In the genomic region with DNA sequence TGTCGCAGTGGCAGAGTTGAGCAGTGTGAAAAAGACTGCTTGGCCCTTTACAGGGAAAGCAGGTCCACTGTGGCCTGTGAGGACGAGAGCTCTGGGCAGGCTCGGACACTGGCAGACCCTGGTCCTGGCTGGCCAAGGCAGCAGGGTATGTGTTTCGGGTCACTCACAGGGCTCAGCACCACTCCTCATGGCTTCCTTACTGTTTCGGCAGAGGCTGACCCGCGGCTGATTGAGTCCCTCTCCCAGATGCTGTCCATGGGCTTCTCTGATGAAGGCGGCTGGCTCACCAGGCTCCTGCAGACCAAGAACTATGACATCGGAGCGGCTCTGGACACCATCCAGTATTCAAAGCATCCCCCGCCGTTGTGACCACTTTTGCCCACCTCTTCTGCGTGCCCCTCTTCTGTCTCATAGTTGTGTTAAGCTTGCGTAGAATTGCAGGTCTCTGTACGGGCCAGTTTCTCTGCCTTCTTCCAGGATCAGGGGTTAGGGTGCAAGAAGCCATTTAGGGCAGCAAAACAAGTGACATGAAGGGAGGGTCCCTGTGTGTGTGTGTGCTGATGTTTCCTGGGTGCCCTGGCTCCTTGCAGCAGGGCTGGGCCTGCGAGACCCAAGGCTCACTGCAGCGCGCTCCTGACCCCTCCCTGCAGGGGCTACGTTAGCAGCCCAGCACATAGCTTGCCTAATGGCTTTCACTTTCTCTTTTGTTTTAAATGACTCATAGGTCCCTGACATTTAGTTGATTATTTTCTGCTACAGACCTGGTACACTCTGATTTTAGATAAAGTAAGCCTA, we compare ENCODE assay signal across 8 cellular contexts. TPM values are rescaled to one million over a fixed set of nuclear protein-coding genes. Genes with fewer than 3 reads are reported as not detected.
DNase-seq lines count a peak whose midpoint lies in the region; ATAC-seq and TF ChIP-seq lines count a peak whose summit lies in the region.

No MANE protein-coding gene starts in this region.

- peaks cover 0 to 2% (median 0%) of the 10 kb centered on the region in 3 donors for H3K27me3 Mint-ChIP-seq in CD14-positive monocyte (ENCODE audit: low read depth in 3 of 3)
- H3K27me3 Mint-ChIP-seq in activated CD8-positive, alpha-beta T cell treated with anti-CD3 and anti-CD28 coated beads for 36 hours = no peaks in the 10 kb centered on the region

- no peak overlapping the region for H3K4me3 Mint-ChIP-seq in CD14-positive monocyte
- H3K4me3 Mint-ChIP-seq in activated CD8-positive, alpha-beta T cell treated with anti-CD3 and anti-CD28 coated beads for 36 hours = no peak overlapping the region

- H3K4me1 Mint-ChIP-seq in CD14-positive monocyte = peaks cover 13% of the 10 kb centered on the region
- H3K4me1 Mint-ChIP-seq in activated CD8-positive, alpha-beta T cell treated with anti-CD3 and anti-CD28 coated beads for 36 hours (ENCODE audit: low read depth) = peaks cover 21% of the 10 kb centered on the region

- H3K36me3 Mint-ChIP-seq in CD14-positive monocyte = peaks cover 60 to 77% of the 10 kb centered on the region in 2 donors
- peaks cover 46% of the 10 kb centered on the region for H3K36me3 Mint-ChIP-seq in activated CD8-positive, alpha-beta T cell treated with anti-CD3 and anti-CD28 coated beads for 36 hours (ENCODE audit: low read depth)

- intact Hi-C loops in CD14-positive monocyte (cut with micrococcal nuclease) = loop anchor here (5.0 kb wide), 1 partner anchor 34 kb away; no protein-coding TSS in a partner anchor
- intact Hi-C loops in activated CD8-positive, alpha-beta T cell treated with anti-CD3 and anti-CD28 coated beads for 36 hours (cut with micrococcal nuclease) = no loop called here
- intact Hi-C loops in left cardiac atrium (cut with DNase I) = no loop called here

- ATAC-seq in HG02642 (IDR thresholded peaks at IDR 0.05; ENCODE audit: poor library complexity, unreplicated experiment) (peak; percentile 37), left cardiac atrium (peak; percentile 7 to 24), HG02938 (IDR thresholded peaks at IDR 0.05; ENCODE audit: unreplicated experiment) (no peak)
- ATAC-seq in activated CD8-positive, alpha-beta T cell treated with anti-CD3 and anti-CD28 coated beads for 36 hours = peak; percentile 98

- CTCF ChIA-PET in activated CD8-positive, alpha-beta T cell treated with anti-CD3 and anti-CD28 coated beads for 36 hours (lab: Charles Lee) = interaction anchor here (0.8 to 2.9 kb wide), 6 partner anchors 9 to 74 kb away, joined by 3 to 11 read pairs (median 4); no protein-coding TSS in a partner anchor

- H3K27ac Mint-ChIP-seq in CD14-positive monocyte = peak overlapping the region; percentile 53 to 81 (median 69)
- peak overlapping the region; percentile 90 for H3K27ac Mint-ChIP-seq in activated CD8-positive, alpha-beta T cell treated with anti-CD3 and anti-CD28 coated beads for 36 hours

- no peak for TF ChIP-seq CTCF in CD14-positive monocyte (IDR thresholded peaks at IDR 0.05)
- TF ChIP-seq CTCF in activated CD8-positive, alpha-beta T cell treated with anti-CD3 and anti-CD28 coated beads for 36 hours (IDR thresholded peaks at IDR 0.05) = no peak

- DNase-seq in CD14-positive monocyte (ENCODE audit: low spot score) = peak; percentile 64
- DNase-seq in activated CD8-positive, alpha-beta T cell treated with anti-CD3 and anti-CD28 coated beads for 36 hours = peak; percentile 77
- DNase-seq in left cardiac atrium = no peak
- peak; percentile 32 for DNase-seq in stimulated activated CD8-positive, alpha-beta memory T cell treated with anti-CD3 and anti-CD28 coated beads, Interleukin-12 subunit alpha, Interleukin-12 subunit beta, amount 100 ng/mL, for 4 hours (ENCODE audit: low read depth)
- no peak for DNase-seq in OCI-M2 (lab: John Stamatoyannopoulos, UW; ENCODE audit: unreplicated experiment)
- no peak for DNase-seq in NCI-H1436 treated with DMSO at 0.1 percent for 48 hours (lab: John Stamatoyannopoulos, UW)

- no peaks in the 10 kb centered on the region for H3K9me3 Mint-ChIP-seq in CD14-positive monocyte
- H3K9me3 Mint-ChIP-seq in activated CD8-positive, alpha-beta T cell treated with anti-CD3 and anti-CD28 coated beads for 36 hours = no peaks in the 10 kb centered on the region

- POLR2A ChIA-PET in activated CD8-positive, alpha-beta T cell treated with anti-CD3 and anti-CD28 coated beads for 36 hours (lab: Charles Lee) = interaction anchor here (0.7 to 1.8 kb wide), 4 partner anchors 9 to 21 kb away, joined by 3 to 9 read pairs (median 5); a partner anchor contains a TSS

RNA-seq across cellular contexts. Expression of a gene that starts 15.7 kb away (rescaled TPM):
- polyA plus RNA-seq in CD14-positive monocyte = 100 to 1,000 TPM; 275 to 312 TPM
- 100 to 1,000 TPM; 105 to 123 TPM for total RNA-seq in activated CD8-positive, alpha-beta T cell treated with anti-CD3 and anti-CD28 coated beads for 36 hours
- total RNA-seq in left cardiac atrium = 100 to 1,000 TPM; 302 to 316 TPM

RNA-seq across cellular contexts. Expression of a gene that starts 22.2 kb away (rescaled TPM):
- 1 to 10 TPM; 1.2 to 1.4 TPM for polyA plus RNA-seq in CD14-positive monocyte
- total RNA-seq in activated CD8-positive, alpha-beta T cell treated with anti-CD3 and anti-CD28 coated beads for 36 hours = 10 to 100 TPM; 19.8 to 21.5 TPM
- 10 to 100 TPM; 11.1 to 12.7 TPM for total RNA-seq in left cardiac atrium

RNA-seq across cellular contexts. Expression of a gene that starts 29.8 kb away (rescaled TPM):
- polyA plus RNA-seq in CD14-positive monocyte = 10 to 100 TPM; 12.4 to 14.3 TPM
- total RNA-seq in activated CD8-positive, alpha-beta T cell treated with anti-CD3 and anti-CD28 coated beads for 36 hours = 10 to 100 TPM; 62.8 to 65.9 TPM
- total RNA-seq in left cardiac atrium = 10 to 100 TPM; 66.5 to 85.9 TPM

RNA-seq across cellular contexts. Expression of a gene that starts 42.6 kb away (rescaled TPM):
- polyA plus RNA-seq in CD14-positive monocyte = under 1 TPM; 0.65 to 0.69 TPM
- total RNA-seq in activated CD8-positive, alpha-beta T cell treated with anti-CD3 and anti-CD28 coated beads for 36 hours = 1 to 10 TPM in 1 of 2 experiments, not detected in 1; 1.3 TPM
- total RNA-seq in left cardiac atrium = 10 to 100 TPM; 13.9 to 16.1 TPM

Comparison
In these comparisons a context has a peak if more than half of its experiments do, and no peak if none do; other contexts are left out.
1. DNase-seq: peak in CD14-positive monocyte (single experiment), activated CD8-positive, alpha-beta T cell treated with anti-CD3 and anti-CD28 coated beads for 36 hours (single experiment) and stimulated activated CD8-positive, alpha-beta memory T cell treated with anti-CD3 and anti-CD28 coated beads, Interleukin-12 subunit alpha, Interleukin-12 subunit beta, amount 100 ng/mL, for 4 hours (single experiment); none in left cardiac atrium (single experiment), OCI-M2 (single experiment) and NCI-H1436 treated with DMSO at 0.1 percent for 48 hours (single experiment).
2. intact Hi-C loops: an anchor here in CD14-positive monocyte (5.0 kb wide); none called in activated CD8-positive, alpha-beta T cell treated with anti-CD3 and anti-CD28 coated beads for 36 hours and left cardiac atrium.